1 cellular context compared by ENCODE assay signal in the genomic region with DNA sequence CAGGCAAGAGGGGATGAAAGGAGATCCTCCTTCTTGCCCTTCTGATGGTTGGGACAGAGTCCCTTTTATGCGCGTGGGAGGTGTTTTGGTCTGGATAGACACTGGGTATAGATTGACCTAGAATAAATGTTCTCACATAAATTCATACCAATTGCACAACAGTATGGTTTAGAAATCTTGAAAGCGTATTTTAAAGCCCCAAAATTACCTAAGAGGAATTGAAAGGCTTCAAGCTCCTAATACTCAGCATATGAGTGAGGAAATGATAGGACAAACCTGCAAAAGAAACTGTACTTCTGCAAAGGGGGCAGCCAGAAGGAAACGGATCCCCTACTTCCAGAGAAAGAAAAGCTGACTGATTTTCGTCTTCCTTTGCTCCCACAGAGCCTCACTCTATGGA.
A peak's percentile ranks its signal among the peaks of the same experiment; 100 is the strongest.
TF ChIP-seq lines count a peak whose summit lies in the region.

No MANE protein-coding gene starts in this region.

TF ChIP-seq in GM12878, 131 proteins besides CTCF, POLR2A, EP300 and RAD21:
- TF ChIP-seq PAX5 (IDR thresholded peaks at IDR 0.05; ENCODE audit: borderline replicate concordance, low read depth, low read length) = no peak
- TF ChIP-seq FOXM1 (IDR thresholded peaks at IDR 0.05; ENCODE audit: low read depth, low read length) = no peak
- TF ChIP-seq, protein P1, sequence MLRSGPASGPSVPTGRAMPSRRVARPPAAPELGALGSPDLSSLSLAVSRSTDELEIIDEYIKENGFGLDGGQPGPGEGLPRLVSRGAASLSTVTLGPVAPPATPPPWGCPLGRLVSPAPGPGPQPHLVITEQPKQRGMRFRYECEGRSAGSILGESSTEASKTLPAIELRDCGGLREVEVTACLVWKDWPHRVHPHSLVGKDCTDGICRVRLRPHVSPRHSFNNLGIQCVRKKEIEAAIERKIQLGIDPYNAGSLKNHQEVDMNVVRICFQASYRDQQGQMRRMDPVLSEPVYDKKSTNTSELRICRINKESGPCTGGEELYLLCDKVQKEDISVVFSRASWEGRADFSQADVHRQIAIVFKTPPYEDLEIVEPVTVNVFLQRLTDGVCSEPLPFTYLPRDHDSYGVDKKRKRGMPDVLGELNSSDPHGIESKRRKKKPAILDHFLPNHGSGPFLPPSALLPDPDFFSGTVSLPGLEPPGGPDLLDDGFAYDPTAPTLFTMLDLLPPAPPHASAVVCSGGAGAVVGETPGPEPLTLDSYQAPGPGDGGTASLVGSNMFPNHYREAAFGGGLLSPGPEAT (IDR thresholded peaks at IDR 0.05; ENCODE audit: low read depth) = no peak
- TF ChIP-seq, protein P2, sequence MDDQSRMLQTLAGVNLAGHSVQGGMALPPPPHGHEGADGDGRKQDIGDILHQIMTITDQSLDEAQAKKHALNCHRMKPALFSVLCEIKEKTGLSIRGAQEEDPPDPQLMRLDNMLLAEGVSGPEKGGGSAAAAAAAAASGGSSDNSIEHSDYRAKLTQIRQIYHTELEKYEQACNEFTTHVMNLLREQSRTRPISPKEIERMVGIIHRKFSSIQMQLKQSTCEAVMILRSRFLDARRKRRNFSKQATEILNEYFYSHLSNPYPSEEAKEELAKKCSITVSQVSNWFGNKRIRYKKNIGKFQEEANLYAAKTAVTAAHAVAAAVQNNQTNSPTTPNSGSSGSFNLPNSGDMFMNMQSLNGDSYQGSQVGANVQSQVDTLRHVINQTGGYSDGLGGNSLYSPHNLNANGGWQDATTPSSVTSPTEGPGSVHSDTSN (IDR thresholded peaks at IDR 0.05; ENCODE audit: insufficient replicate concordance, low read depth, low read length) = no peak
- 0 out of 2 replicates have a peak, but pooled peaks have one; percentile 29 for TF ChIP-seq EED (IDR thresholded peaks at IDR 0.05; ENCODE audit: low read depth)
